ENCODE assay signal across 1 cellular context in genomic region chr18:44680271-44681038, GRCh38.
TF ChIP-seq lines count a peak whose summit lies in the region.

SETBP1 (plus strand) TSS chr18:44680888; CDS start chr18:44701347, 20,459 bp downstream.

TF ChIP-seq in HepG2, 621 proteins besides CTCF, POLR2A, EP300 and RAD21 (continued from another document and continues in another):
- TF ChIP-seq ZNF609 (CRISPR knock-in tag; IDR thresholded peaks at IDR 0.05; ENCODE audit: borderline replicate concordance): peak; percentile 49; the same call in 1 of the 2 replicates
- TF ChIP-seq NR0B2 (CRISPR knock-in tag; IDR thresholded peaks at IDR 0.05): no peak
- no peak for TF ChIP-seq ZNF333 (CRISPR knock-in tag; IDR thresholded peaks at IDR 0.05; ENCODE audit: borderline replicate concordance)
- TF ChIP-seq ZNF674 (CRISPR knock-in tag; IDR thresholded peaks at IDR 0.05; ENCODE audit: low read depth): no peak
- TF ChIP-seq ZFP37 (CRISPR knock-in tag; IDR thresholded peaks at IDR 0.05; ENCODE audit: borderline replicate concordance): no peak
- TF ChIP-seq TFDP2 (CRISPR knock-in tag; IDR thresholded peaks at IDR 0.05): peak; percentile 43; the same call in 1 of the 2 replicates
- TF ChIP-seq KAT8 (CRISPR knock-in tag; IDR thresholded peaks at IDR 0.05): no peak
- no peak for TF ChIP-seq IKZF5 (CRISPR knock-in tag; IDR thresholded peaks at IDR 0.05)
- TF ChIP-seq ZBED4 (CRISPR knock-in tag; IDR thresholded peaks at IDR 0.05; ENCODE audit: borderline replicate concordance): peak; percentile 77; the same call in 1 of the 2 replicates
- no peak for TF ChIP-seq ZNF446 (CRISPR knock-in tag; IDR thresholded peaks at IDR 0.05)
- TF ChIP-seq ZNF816 (CRISPR knock-in tag; IDR thresholded peaks at IDR 0.05; ENCODE audit: borderline replicate concordance): no peak
- TF ChIP-seq ZNF235 (CRISPR knock-in tag; IDR thresholded peaks at IDR 0.05; ENCODE audit: borderline replicate concordance): no peak
- no peak for TF ChIP-seq ZNF615 (CRISPR knock-in tag; IDR thresholded peaks at IDR 0.05; ENCODE audit: borderline replicate concordance)
- peak; percentile 56 for TF ChIP-seq SPEN (CRISPR knock-in tag; IDR thresholded peaks at IDR 0.05; ENCODE audit: low read depth)
- TF ChIP-seq SOX5 (CRISPR knock-in tag; IDR thresholded peaks at IDR 0.05; ENCODE audit: borderline replicate concordance): no peak
- TF ChIP-seq SOX6 (IDR thresholded peaks at IDR 0.05): no peak
- peak; percentile 27; the same call in 1 of the 2 replicates for TF ChIP-seq SOX6 (CRISPR knock-in tag; IDR thresholded peaks at IDR 0.05)
- no peak for TF ChIP-seq MAF1 (CRISPR knock-in tag; IDR thresholded peaks at IDR 0.05; ENCODE audit: borderline replicate concordance)
- no peak for TF ChIP-seq ESRRA (CRISPR knock-in tag; IDR thresholded peaks at IDR 0.05; ENCODE audit: low read depth)
- TF ChIP-seq IRF9 (CRISPR knock-in tag; IDR thresholded peaks at IDR 0.05; ENCODE audit: borderline replicate concordance): 0 out of 2 replicates have a peak, but pooled peaks have one; percentile 27
- no peak for TF ChIP-seq ZXDC (CRISPR knock-in tag; IDR thresholded peaks at IDR 0.05)
- no peak for TF ChIP-seq PRPF4 (IDR thresholded peaks at IDR 0.05; ENCODE audit: low read depth, low read length, poor library complexity, severe bottlenecking)
- TF ChIP-seq NONO (IDR thresholded peaks at IDR 0.05): no peak
- TF ChIP-seq NONO (CRISPR knock-in tag; conservative IDR thresholded peaks at IDR 0.05): peak; percentile 40; the same call in 1 of the 2 replicates
- no peak for TF ChIP-seq CEBPZ (IDR thresholded peaks at IDR 0.05; ENCODE audit: low read length)
- TF ChIP-seq ZNF460 (CRISPR knock-in tag; IDR thresholded peaks at IDR 0.05; ENCODE audit: borderline replicate concordance): no peak
- TF ChIP-seq ZBTB38 (CRISPR knock-in tag; IDR thresholded peaks at IDR 0.05): 0 out of 2 replicates have a peak, but pooled peaks have one; percentile 45
- no peak for TF ChIP-seq ZNF672 (CRISPR knock-in tag; IDR thresholded peaks at IDR 0.05)
- TF ChIP-seq PAXIP1 (CRISPR knock-in tag; conservative IDR thresholded peaks at IDR 0.05): peak; percentile 70
- no peak for TF ChIP-seq SMARCE1 (IDR thresholded peaks at IDR 0.05; ENCODE audit: borderline replicate concordance)
